6 cellular contexts compared by ENCODE assay signal in the genomic region with DNA sequence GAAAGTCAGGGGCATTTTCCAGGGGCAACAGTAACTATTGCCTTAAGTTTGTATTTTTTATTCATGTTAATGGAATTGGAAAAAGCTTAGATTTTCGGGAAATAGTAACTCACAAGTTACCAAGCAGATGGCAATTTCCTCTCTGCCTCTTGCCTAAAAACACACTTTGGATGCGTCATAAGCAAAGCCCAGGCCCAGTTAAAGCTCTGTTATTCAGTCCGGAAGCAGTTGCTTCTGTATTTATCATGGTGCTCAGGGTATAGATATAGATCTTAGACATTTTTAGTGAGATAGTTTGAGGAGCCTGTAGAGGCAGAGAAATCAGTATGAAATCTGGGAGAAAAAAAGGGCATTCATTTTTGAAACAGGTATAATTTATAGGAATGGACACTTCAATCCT.
"Had no signal": no experiment of that assay in that cellular context is flagged by ENCODE, and none has a peak within 500 bp of the region (broad histone marks: within the 10 kb centered on the region; RNA-seq: fewer than 3 reads in every experiment).

No MANE protein-coding gene starts in this region.

- ATAC-seq: HepG2 had no signal

- H3K9ac ChIP-seq: GM23248 had no signal

- H3K4me3 ChIP-seq: GM23248 had no signal

- DNase-seq: GM23248, GOT3, H9, HCEC 1CT, KBM-7 had no signal

- H2AFZ ChIP-seq: GM23248 had no signal

- H3K27ac ChIP-seq: GM23248 had no signal
